ENCODE assay signal across 11 cellular contexts in genomic region chr1:52970149-52970548, GRCh38. TPM values are rescaled to one million over a fixed set of nuclear protein-coding genes. Genes with fewer than 3 reads are reported as not detected.
DNase-seq lines count a peak whose midpoint lies in the region; TF ChIP-seq lines count a peak whose summit lies in the region.
"Had no signal": no experiment of that assay in that cellular context is flagged by ENCODE, and none has a peak within 500 bp of the region (broad histone marks: within the 10 kb centered on the region; RNA-seq: fewer than 3 reads in every experiment).

No MANE protein-coding gene starts in this region.

- H3K9me3 Mint-ChIP-seq in brain: no peaks in the 10 kb centered on the region

- peaks cover 10% of the 10 kb centered on the region for H3K36me3 Mint-ChIP-seq in brain

- H3K4me2 ChIP-seq in mesendoderm (ENCODE audit: low read length): no peak overlapping the region

- no peak overlapping the region for H2AK5ac ChIP-seq in mesendoderm (ENCODE audit: low read length)

- TF ChIP-seq EP300 in transverse colon (IDR thresholded peaks at IDR 0.05; ENCODE audit: low read depth): no peak

- no peak overlapping the region for H3K9ac ChIP-seq in mesendoderm (ENCODE audit: low read length)

- no peak overlapping the region for H3K23ac ChIP-seq in mesendoderm (ENCODE audit: low read length)

- H3K4me1 ChIP-seq in mesendoderm (ENCODE audit: control insufficient read depth, low read depth, low read length) (no peaks in the 10 kb centered on the region), spleen (no peaks in the 10 kb centered on the region), transverse colon (no peaks in the 10 kb centered on the region)
- H3K4me1 ChIP-seq: SJCRH30 had no signal

- H3K27ac Mint-ChIP-seq in brain: peak overlapping the region in 1 of 5 experiments; percentile 7

- H2BK15ac ChIP-seq in mesendoderm (replicated peaks; ENCODE audit: low read depth): no peak overlapping the region

- H3K9me3 ChIP-seq in spleen (no peaks in the 10 kb centered on the region), transverse colon (no peaks in the 10 kb centered on the region)
- H3K9me3 ChIP-seq: SJCRH30 had no signal

- peak; percentile 21 for DNase-seq in G401 (ENCODE audit: low spot score)
- peak; percentile 37 for DNase-seq in NCI-H1694 treated with DMSO at 0.1 percent for 48 hours (lab: John Stamatoyannopoulos, UW)
- DNase-seq in mesendoderm: peak; percentile 61
- DNase-seq in spleen: no peak
- no peak for DNase-seq in transverse colon
- DNase-seq in SIG-M5 (lab: John Stamatoyannopoulos, UW): no peak
- DNase-seq in globus pallidus (ENCODE audit: low spot score): no peak
- DNase-seq: activated effector memory CD4-positive, alpha-beta T cell treated with Interleukin-2 at 50 U/mL for 16 hours; substantia nigra had no signal

- H3K79me2 ChIP-seq in mesendoderm (ENCODE audit: control insufficient read depth, insufficient read depth, low read length): no peaks in the 10 kb centered on the region

- peak; percentile 13 to 47 for TF ChIP-seq CTCF in brain (conservative IDR thresholded peaks at IDR 0.05)
- TF ChIP-seq CTCF in spleen (IDR thresholded peaks at IDR 0.05 in 8 of 11, conservative IDR thresholded peaks at IDR 0.05 in 3 of 11): peak in 2 of 11 experiments; percentile 17 to 22
- no peak for TF ChIP-seq CTCF in transverse colon (IDR thresholded peaks at IDR 0.05)

- H2BK120ac ChIP-seq in mesendoderm (ENCODE audit: low read depth, low read length): no peak overlapping the region

- intact Hi-C loops in spleen (cut with DNase I; ENCODE audit: low total_unique reads) (no loop called here), transverse colon (cut with DNase I; ENCODE audit: low total_unique reads) (no loop called here)

- H3K4me3 ChIP-seq in mesendoderm (ENCODE audit: low read length) (no peak overlapping the region), spleen (no peak overlapping the region), transverse colon (no peak overlapping the region)
- H3K4me3 ChIP-seq: SJCRH30 had no signal

- no peaks in the 10 kb centered on the region for H3K4me1 Mint-ChIP-seq in brain

- no peak overlapping the region for H2BK5ac ChIP-seq in mesendoderm (ENCODE audit: low read length)

- no peaks in the 10 kb centered on the region for H3K79me1 ChIP-seq in mesendoderm (ENCODE audit: low read length)

- no peak overlapping the region for H3K18ac ChIP-seq in mesendoderm (ENCODE audit: low read length)

- no peaks in the 10 kb centered on the region for H3K36me3 ChIP-seq in mesendoderm (ENCODE audit: control insufficient read depth, insufficient read depth, low read length)
- peaks cover 0 to 47% (median 7%) of the 10 kb centered on the region in 6 donors for H3K36me3 ChIP-seq in spleen
- H3K36me3 ChIP-seq in transverse colon: peaks cover 0 to 7% (median under 1%) of the 10 kb centered on the region in 4 donors
- H3K36me3 ChIP-seq: SJCRH30 had no signal

- no peak overlapping the region for H3K56ac ChIP-seq in mesendoderm (ENCODE audit: low read length)

- no peaks in the 10 kb centered on the region for H3K27me3 Mint-ChIP-seq in brain

- no peak overlapping the region for H4K8ac ChIP-seq in mesendoderm (ENCODE audit: low read depth, low read length)

- H3K27ac ChIP-seq in mesendoderm (ENCODE audit: low read depth, low read length) (no peak overlapping the region), spleen (no peak overlapping the region), transverse colon (no peak overlapping the region)
- H3K27ac ChIP-seq: SJCRH30 had no signal

- WGBS in mesendoderm (ENCODE audit: extremely low coverage, insufficient coverage, low lambda C conversion rate): no CpG with 5 or more reads among the region's 3 CpGs
- 72 to 84% (median 81%) methylated on average over 3 of the region's 3 CpGs for WGBS in spleen, 5 donors
- WGBS in transverse colon (ENCODE audit: low coverage in 1 of 2), 2 donors: 83 to 92% methylated on average over 2 to 3 of the region's 3 CpGs

- TF ChIP-seq POLR2A in spleen (IDR thresholded peaks at IDR 0.05) (no peak), transverse colon (IDR thresholded peaks at IDR 0.05) (no peak)

- no peak overlapping the region for H3K4me3 Mint-ChIP-seq in brain

- no peak overlapping the region for H3K4ac ChIP-seq in mesendoderm (ENCODE audit: low read depth, low read length)

- H3K27me3 ChIP-seq in mesendoderm (ENCODE audit: insufficient read depth, low read length, poor library complexity): no peaks in the 10 kb centered on the region
- no peaks in the 10 kb centered on the region for H3K27me3 ChIP-seq in spleen (replicated peaks in 1 of 7)
- H3K27me3 ChIP-seq in transverse colon: no peaks in the 10 kb centered on the region
- H3K27me3 ChIP-seq: SJCRH30 had no signal

- in situ Hi-C loops in G401 (cut with HindIII; ENCODE audit: low sequenced_read_pairs): no loop called here
- in situ Hi-C loops in transverse colon (cut with MboI; ENCODE audit: low pct_ligation_motif_present in 1 of 4, low pct_unique_long_range_greater_than_20kb in 1 of 4, low sequenced_read_pairs in 3 of 4): no loop called here

- H4K5ac ChIP-seq in mesendoderm (ENCODE audit: low read length): no peak overlapping the region

RNA-seq across cellular contexts. Expression of gene SCP2, which starts 43.1 kb away (rescaled TPM):
- 47.9 and 50.9 TPM in 2 replicates for total RNA-seq in G401 (2014; rRNA removed; shearing (Covaris generic))
- polyA plus RNA-seq in brain (ENCODE audit: insufficient read depth, low read depth, low replicate concordance): 98.2 TPM
- 28.4 TPM for polyA plus RNA-seq in mesendoderm (2013, experiment 1 of 2)
- polyA plus RNA-seq in mesendoderm (2013, experiment 2 of 2): 35.8 TPM
- total RNA-seq in spleen: 100 to 1,000 TPM in 1 of 7 donors, 10 to 100 TPM in 6; 69.4 to 101 (median 83.0) TPM
- polyA plus RNA-seq in spleen: 100 to 1,000 TPM in 2 of 3 donors, 10 to 100 TPM in 1; 83.6 to 105 (median 104) TPM
- 100 to 1,000 TPM; 114 to 311 (median 223) TPM for total RNA-seq in transverse colon

RNA-seq across cellular contexts. Expression of gene ECHDC2, which starts 48.6 kb away (rescaled TPM):
- 0.37 TPM in 1 of 2 replicates, not detected in the other for total RNA-seq in G401 (2014; rRNA removed; shearing (Covaris generic))
- polyA plus RNA-seq in brain (ENCODE audit: insufficient read depth, low read depth, low replicate concordance): 50.4 TPM
- polyA plus RNA-seq in mesendoderm (2013, experiment 1 of 2): 3.5 TPM
- polyA plus RNA-seq in mesendoderm (2013, experiment 2 of 2): 3.4 TPM
- 10 to 100 TPM; 49.1 to 99.4 (median 77.7) TPM for total RNA-seq in spleen
- 100 to 1,000 TPM in 1 of 3 donors, 10 to 100 TPM in 2; 33.3 to 104 (median 74.1) TPM for polyA plus RNA-seq in spleen
- 100 to 1,000 TPM; 129 to 622 (median 214) TPM for total RNA-seq in transverse colon

Comparison
In these comparisons a context has a peak if more than half of its experiments do, and no peak if none do; other contexts are left out.
1. DNase-seq: peak in G401 (single experiment), NCI-H1694 treated with DMSO at 0.1 percent for 48 hours (single experiment) and mesendoderm (single experiment); none in spleen (single experiment), transverse colon (single experiment), SIG-M5 (single experiment) and globus pallidus (single experiment).
2. CTCF ChIP-seq: peak in brain (2 of 2); none in transverse colon (0 of 5).
3. RNA of gene ECHDC2, which starts 48.6 kb away (total RNA-seq): 129 to 622 TPM in transverse colon and 49.1 to 99.4 TPM in spleen; 0.37 TPM in G401; every median in the first group is over 10 times any median in the second.